ENCODE assay signal across 1 cellular context in the genomic region with DNA sequence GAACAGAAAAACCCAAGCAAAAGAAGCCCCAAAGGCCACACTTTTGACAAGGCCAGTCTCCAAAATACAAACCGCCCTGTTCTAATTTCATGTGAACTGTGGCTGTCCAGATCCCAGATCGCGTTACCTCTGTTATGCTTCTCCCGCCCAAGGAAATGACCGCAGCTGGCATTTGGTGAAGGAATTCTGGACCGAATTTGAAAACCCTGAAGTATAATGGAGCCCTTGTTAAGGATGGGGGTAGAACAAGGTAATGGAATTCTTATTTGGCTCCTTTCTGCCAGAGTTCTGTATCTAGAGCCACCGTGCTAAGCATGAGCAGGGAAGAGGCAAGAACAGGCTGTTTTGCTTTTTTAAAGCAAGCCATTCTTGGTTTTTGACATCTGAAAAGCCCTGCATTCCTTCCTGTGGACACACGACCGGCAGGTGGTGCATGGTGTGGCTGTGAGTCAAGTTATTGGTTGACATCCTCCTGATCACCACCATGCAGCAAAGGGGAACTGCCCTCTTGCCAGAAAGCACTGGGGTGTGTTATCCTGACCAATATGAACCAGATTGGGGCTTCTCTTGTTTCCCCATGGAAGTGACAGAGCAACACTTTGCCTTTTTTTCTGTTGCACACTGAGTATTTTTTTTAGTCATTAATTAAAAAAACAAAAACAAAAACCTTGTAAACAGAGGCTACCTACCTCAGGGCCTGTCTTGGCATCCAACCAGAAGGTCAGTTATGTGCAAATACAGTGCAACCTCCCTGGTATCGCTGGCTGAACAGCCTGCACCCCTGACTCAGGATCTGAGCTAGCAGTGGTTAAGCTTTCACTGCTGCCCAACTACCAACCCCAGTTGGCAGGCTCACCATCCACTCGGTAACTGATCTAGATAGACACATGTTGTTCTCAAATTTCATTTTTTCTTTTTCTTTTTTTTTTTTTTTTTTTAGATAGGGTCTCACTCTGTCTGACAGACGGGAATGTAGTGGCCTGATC.
TF ChIP-seq lines count a peak whose summit lies in the region.

No MANE protein-coding gene starts in this region.

TF ChIP-seq in K562, 482 proteins besides CTCF, POLR2A, EP300 and RAD21 (continued from another document):
- TF ChIP-seq MGA (IDR thresholded peaks at IDR 0.05) (no peak; the same call in 1 of the 2 replicates), IRF2 (CRISPR knock-in tag; IDR thresholded peaks at IDR 0.05) (no peak), ETS1 (conservative IDR thresholded peaks at IDR 0.05; ENCODE audit: control insufficient read depth, low read depth, low read length) (no peak), NBN (IDR thresholded peaks at IDR 0.05; ENCODE audit: low read depth) (no peak), RUNX1 (IDR thresholded peaks at IDR 0.05; ENCODE audit: low read depth) (no peak), RCOR1 (IDR thresholded peaks at IDR 0.05; ENCODE audit: borderline replicate concordance in 1 of 2, low read depth in 2 of 2, low read length in 2 of 2) (peak in 1 of 2 experiments; percentile 52; a peak in 1 of 4 replicates)
- TF ChIP-seq, protein P1, sequence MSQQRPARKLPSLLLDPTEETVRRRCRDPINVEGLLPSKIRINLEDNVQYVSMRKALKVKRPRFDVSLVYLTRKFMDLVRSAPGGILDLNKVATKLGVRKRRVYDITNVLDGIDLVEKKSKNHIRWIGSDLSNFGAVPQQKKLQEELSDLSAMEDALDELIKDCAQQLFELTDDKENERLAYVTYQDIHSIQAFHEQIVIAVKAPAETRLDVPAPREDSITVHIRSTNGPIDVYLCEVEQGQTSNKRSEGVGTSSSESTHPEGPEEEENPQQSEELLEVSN (IDR thresholded peaks at IDR 0.05; ENCODE audit: borderline replicate concordance in 1 of 2, extremely low read depth in 1 of 2, insufficient read depth in 1 of 2, insufficient read length in 1 of 2, low read depth in 1 of 2, low read length in 1 of 2, poor library complexity in 1 of 2, severe bottlenecking in 1 of 2) = peak in 1 of 2 experiments; percentile 16
